In genomic region chr6:158853072-158853871, GRCh38 we compare ENCODE assay signal across 1 cellular context.
A peak's percentile ranks its signal among the peaks of the same experiment; 100 is the strongest.
TF ChIP-seq lines count a peak whose summit lies in the region.

No MANE protein-coding gene starts in this region.

TF ChIP-seq in HepG2, 621 proteins besides CTCF, POLR2A, EP300 and RAD21 (continued from another document and continues in another):
- TF ChIP-seq GABPB1 (CRISPR knock-in tag; IDR thresholded peaks at IDR 0.05), result peak; percentile 62
- TF ChIP-seq, protein P1, sequence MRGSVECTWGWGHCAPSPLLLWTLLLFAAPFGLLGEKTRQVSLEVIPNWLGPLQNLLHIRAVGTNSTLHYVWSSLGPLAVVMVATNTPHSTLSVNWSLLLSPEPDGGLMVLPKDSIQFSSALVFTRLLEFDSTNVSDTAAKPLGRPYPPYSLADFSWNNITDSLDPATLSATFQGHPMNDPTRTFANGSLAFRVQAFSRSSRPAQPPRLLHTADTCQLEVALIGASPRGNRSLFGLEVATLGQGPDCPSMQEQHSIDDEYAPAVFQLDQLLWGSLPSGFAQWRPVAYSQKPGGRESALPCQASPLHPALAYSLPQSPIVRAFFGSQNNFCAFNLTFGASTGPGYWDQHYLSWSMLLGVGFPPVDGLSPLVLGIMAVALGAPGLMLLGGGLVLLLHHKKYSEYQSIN (CRISPR knock-in tag; IDR thresholded peaks at IDR 0.05; ENCODE audit: borderline replicate concordance), result no peak
- peak; percentile 20; the same call in 1 of the 2 replicates for TF ChIP-seq FOXO1 (CRISPR knock-in tag; IDR thresholded peaks at IDR 0.05)
- TF ChIP-seq NFYC (CRISPR knock-in tag; IDR thresholded peaks at IDR 0.05), result 0 out of 2 replicates have a peak, but pooled peaks have one; percentile 25
- no peak for TF ChIP-seq ZBTB3 (CRISPR knock-in tag; IDR thresholded peaks at IDR 0.05; ENCODE audit: borderline replicate concordance, low read depth)
- peak; percentile 37; the same call in 1 of the 2 replicates for TF ChIP-seq ZNF614 (CRISPR knock-in tag; IDR thresholded peaks at IDR 0.05; ENCODE audit: borderline replicate concordance)
- TF ChIP-seq FUBP1 (CRISPR knock-in tag; IDR thresholded peaks at IDR 0.05; ENCODE audit: borderline replicate concordance), result no peak
- no peak for TF ChIP-seq RFX5 (IDR thresholded peaks at IDR 0.05; ENCODE audit: low read depth, low read length)
- TF ChIP-seq TBX2 (CRISPR knock-in tag; IDR thresholded peaks at IDR 0.05; ENCODE audit: borderline replicate concordance), result peak; percentile 97
- TF ChIP-seq, protein P2, sequence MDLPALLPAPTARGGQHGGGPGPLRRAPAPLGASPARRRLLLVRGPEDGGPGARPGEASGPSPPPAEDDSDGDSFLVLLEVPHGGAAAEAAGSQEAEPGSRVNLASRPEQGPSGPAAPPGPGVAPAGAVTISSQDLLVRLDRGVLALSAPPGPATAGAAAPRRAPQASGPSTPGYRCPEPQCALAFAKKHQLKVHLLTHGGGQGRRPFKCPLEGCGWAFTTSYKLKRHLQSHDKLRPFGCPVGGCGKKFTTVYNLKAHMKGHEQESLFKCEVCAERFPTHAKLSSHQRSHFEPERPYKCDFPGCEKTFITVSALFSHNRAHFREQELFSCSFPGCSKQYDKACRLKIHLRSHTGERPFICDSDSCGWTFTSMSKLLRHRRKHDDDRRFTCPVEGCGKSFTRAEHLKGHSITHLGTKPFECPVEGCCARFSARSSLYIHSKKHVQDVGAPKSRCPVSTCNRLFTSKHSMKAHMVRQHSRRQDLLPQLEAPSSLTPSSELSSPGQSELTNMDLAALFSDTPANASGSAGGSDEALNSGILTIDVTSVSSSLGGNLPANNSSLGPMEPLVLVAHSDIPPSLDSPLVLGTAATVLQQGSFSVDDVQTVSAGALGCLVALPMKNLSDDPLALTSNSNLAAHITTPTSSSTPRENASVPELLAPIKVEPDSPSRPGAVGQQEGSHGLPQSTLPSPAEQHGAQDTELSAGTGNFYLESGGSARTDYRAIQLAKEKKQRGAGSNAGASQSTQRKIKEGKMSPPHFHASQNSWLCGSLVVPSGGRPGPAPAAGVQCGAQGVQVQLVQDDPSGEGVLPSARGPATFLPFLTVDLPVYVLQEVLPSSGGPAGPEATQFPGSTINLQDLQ (CRISPR knock-in tag; IDR thresholded peaks at IDR 0.05), result 0 out of 2 replicates have a peak, but pooled peaks have one; percentile 46
- 0 out of 2 replicates have a peak, but pooled peaks have one; percentile 8 for TF ChIP-seq ZBTB40 (IDR thresholded peaks at IDR 0.05)
- TF ChIP-seq ZBTB40 (CRISPR knock-in tag; IDR thresholded peaks at IDR 0.05), result no peak
- 0 out of 2 replicates have a peak, but pooled peaks have one; percentile 38 for TF ChIP-seq ZNF281 (CRISPR knock-in tag; IDR thresholded peaks at IDR 0.05; ENCODE audit: borderline replicate concordance)
- TF ChIP-seq RXRB (CRISPR knock-in tag; IDR thresholded peaks at IDR 0.05; ENCODE audit: borderline replicate concordance), result peak; percentile 68; the same call in 1 of the 2 replicates
- no peak for TF ChIP-seq ZNF772 (CRISPR knock-in tag; IDR thresholded peaks at IDR 0.05)
- TF ChIP-seq SP1 (IDR thresholded peaks at IDR 0.05), result no peak
- TF ChIP-seq SP1 (CRISPR knock-in tag; IDR thresholded peaks at IDR 0.05), result peak; percentile 46
- no peak for TF ChIP-seq ZNF678 (CRISPR knock-in tag; IDR thresholded peaks at IDR 0.05)
- peak; percentile 74; the same call in 1 of the 2 replicates for TF ChIP-seq SMAD3 (CRISPR knock-in tag; IDR thresholded peaks at IDR 0.05)
- TF ChIP-seq, protein P3, sequence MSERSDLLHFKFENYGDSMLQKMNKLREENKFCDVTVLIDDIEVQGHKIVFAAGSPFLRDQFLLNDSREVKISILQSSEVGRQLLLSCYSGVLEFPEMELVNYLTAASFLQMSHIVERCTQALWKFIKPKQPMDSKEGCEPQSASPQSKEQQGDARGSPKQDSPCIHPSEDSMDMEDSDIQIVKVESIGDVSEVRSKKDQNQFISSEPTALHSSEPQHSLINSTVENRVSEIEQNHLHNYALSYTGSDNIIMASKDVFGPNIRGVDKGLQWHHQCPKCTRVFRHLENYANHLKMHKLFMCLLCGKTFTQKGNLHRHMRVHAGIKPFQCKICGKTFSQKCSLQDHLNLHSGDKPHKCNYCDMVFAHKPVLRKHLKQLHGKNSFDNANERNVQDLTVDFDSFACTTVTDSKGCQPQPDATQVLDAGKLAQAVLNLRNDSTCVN (CRISPR knock-in tag; IDR thresholded peaks at IDR 0.05; ENCODE audit: borderline replicate concordance), result 0 out of 2 replicates have a peak, but pooled peaks have one; percentile 13
- no peak for TF ChIP-seq ZBTB7A (CRISPR knock-in tag; IDR thresholded peaks at IDR 0.05)
- 0 out of 2 replicates have a peak, but pooled peaks have one; percentile 36 for TF ChIP-seq KLF12 (CRISPR knock-in tag; IDR thresholded peaks at IDR 0.05; ENCODE audit: borderline replicate concordance)
- no peak for TF ChIP-seq MIXL1 (CRISPR knock-in tag; IDR thresholded peaks at IDR 0.05)
- no peak for TF ChIP-seq ZNF577 (CRISPR knock-in tag; IDR thresholded peaks at IDR 0.05; ENCODE audit: borderline replicate concordance, low read depth)
- TF ChIP-seq KAT8 (CRISPR knock-in tag; IDR thresholded peaks at IDR 0.05), result peak; percentile 54; the same call in 1 of the 2 replicates
- TF ChIP-seq, protein P4, sequence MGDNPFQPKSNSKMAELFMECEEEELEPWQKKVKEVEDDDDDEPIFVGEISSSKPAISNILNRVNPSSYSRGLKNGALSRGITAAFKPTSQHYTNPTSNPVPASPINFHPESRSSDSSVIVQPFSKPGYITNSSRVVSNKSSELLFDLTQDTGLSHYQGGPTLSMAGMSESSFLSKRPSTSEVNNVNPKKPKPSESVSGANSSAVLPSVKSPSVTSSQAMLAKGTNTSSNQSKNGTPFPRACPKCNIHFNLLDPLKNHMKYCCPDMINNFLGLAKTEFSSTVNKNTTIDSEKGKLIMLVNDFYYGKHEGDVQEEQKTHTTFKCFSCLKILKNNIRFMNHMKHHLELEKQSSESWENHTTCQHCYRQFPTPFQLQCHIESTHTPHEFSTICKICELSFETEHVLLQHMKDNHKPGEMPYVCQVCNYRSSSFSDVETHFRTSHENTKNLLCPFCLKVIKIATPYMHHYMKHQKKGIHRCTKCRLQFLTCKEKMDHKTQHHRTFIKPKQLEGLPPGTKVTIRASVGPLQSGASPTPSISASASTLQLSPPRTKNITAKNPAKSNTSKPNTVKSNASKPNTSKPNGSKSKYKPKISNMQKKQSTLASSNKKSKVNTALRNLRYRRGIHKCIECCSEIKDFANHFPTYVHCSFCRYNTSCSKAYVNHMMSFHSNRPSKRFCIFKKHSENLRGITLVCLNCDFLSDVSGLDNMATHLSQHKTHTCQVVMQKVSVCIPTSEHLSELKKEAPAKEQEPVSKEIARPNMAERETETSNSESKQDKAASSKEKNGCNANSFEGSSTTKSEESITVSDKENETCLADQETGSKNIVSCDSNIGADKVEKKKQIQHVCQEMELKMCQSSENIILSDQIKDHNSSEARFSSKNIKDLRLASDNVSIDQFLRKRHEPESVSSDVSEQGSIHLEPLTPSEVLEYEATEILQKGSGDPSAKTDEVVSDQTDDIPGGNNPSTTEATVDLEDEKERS (CRISPR knock-in tag; IDR thresholded peaks at IDR 0.05), result no peak
- TF ChIP-seq ONECUT2 (CRISPR knock-in tag; IDR thresholded peaks at IDR 0.05), result no peak
- peak; percentile 59 for TF ChIP-seq MED1 (CRISPR knock-in tag; IDR thresholded peaks at IDR 0.05)
- TF ChIP-seq THAP11 (CRISPR knock-in tag; IDR thresholded peaks at IDR 0.05), result peak; percentile 70; the same call in 1 of the 2 replicates
- TF ChIP-seq, protein P5, sequence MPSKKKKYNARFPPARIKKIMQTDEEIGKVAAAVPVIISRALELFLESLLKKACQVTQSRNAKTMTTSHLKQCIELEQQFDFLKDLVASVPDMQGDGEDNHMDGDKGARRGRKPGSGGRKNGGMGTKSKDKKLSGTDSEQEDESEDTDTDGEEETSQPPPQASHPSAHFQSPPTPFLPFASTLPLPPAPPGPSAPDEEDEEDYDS (CRISPR knock-in tag; IDR thresholded peaks at IDR 0.05), result peak; percentile 50; the same call in 1 of the 2 replicates
- TF ChIP-seq, protein P6, sequence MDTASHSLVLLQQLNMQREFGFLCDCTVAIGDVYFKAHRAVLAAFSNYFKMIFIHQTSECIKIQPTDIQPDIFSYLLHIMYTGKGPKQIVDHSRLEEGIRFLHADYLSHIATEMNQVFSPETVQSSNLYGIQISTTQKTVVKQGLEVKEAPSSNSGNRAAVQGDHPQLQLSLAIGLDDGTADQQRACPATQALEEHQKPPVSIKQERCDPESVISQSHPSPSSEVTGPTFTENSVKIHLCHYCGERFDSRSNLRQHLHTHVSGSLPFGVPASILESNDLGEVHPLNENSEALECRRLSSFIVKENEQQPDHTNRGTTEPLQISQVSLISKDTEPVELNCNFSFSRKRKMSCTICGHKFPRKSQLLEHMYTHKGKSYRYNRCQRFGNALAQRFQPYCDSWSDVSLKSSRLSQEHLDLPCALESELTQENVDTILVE (CRISPR knock-in tag; IDR thresholded peaks at IDR 0.05), result 0 out of 2 replicates have a peak, but pooled peaks have one; percentile 59
